In the genomic region with DNA sequence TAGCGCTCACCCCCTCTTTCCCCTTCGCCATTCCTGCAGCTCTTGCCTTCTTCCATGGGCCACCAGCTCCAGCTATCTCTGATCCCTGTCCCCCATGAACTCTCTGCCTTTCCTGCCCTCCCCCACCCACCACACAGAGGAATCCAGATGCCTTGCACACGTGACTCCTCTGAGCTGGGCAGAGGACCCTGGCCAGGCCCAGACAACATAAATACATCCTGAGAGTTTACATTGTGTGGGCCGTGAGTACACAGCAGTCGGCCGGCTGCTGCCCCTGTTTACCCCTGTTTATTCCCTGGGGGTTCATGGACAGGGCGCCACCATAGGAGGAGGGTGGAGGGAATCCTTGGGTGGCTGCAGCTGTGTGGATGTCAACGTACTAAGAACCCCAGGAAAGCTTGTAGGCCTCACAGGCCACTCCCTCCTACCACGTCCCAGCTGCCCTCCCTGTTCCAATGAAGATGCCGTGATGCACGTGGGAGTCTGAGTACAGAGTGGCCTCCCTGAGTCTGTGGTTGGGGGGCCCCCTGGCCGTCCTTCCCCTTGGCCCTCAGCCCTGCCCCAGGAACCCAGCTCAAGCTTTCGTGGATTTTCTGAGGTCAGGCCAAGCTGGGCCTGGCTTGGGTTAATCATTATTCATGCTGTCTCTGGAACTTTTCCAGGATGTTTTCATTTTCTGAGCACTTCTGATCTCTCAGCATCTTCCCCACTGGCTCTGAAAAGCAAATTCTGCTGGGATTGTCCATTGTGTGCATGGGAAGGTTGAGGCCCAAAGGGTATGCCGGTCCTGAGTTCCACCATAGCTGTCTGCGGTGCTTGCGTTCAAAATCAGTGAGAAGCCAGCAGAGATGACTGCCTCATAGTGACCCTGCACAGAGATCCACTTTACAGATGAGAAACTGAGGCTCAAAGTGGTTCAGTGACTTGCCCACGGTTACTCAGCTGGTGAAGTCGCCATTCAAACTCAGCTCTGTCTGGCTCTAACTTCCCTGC, we compare ENCODE assay signal across 8 cellular contexts.
A peak's percentile ranks its signal among the peaks of the same experiment; 100 is the strongest.
DNase-seq lines count a peak whose midpoint lies in the region; ATAC-seq and TF ChIP-seq lines count a peak whose summit lies in the region.

No MANE protein-coding gene starts in this region.

- H3K27me3 ChIP-seq in neuronal stem cell (ENCODE audit: control insufficient read depth in 3 of 3, insufficient read depth in 3 of 3, low read depth in 1 of 3, low read length in 3 of 3) (peaks cover 0 to 19% (median 0%) of the 10 kb centered on the region in 3 experiments), prostate gland (replicated peaks; ENCODE audit: insufficient read depth) (peaks cover 2% of the 10 kb centered on the region)

- H2AK5ac ChIP-seq in neuronal stem cell (ENCODE audit: low read depth, low read length): peak overlapping the region; percentile 73

- H3K79me1 ChIP-seq in neuronal stem cell (ENCODE audit: low read depth, low read length): no peaks in the 10 kb centered on the region

- ATAC-seq in GM19455 (IDR thresholded peaks at IDR 0.05; ENCODE audit: unreplicated experiment): no peak

- no peak overlapping the region for H4K8ac ChIP-seq in neuronal stem cell (ENCODE audit: low read depth, low read length)

- H3K18ac ChIP-seq in neuronal stem cell (ENCODE audit: low read length): peak overlapping the region; percentile 80

- no peak overlapping the region for H4K91ac ChIP-seq in neuronal stem cell (ENCODE audit: low read depth, low read length, poor library complexity)

- peak overlapping the region; percentile 90 for H2BK15ac ChIP-seq in neuronal stem cell (ENCODE audit: low read length)

- H3K27ac ChIP-seq in neuronal stem cell (replicated peaks; ENCODE audit: low read length) (no peak overlapping the region), prostate gland (no peak overlapping the region)

- H3K9ac ChIP-seq in neuronal stem cell (ENCODE audit: low read depth, low read length, poor library complexity): peak overlapping the region; percentile 66

- H2BK12ac ChIP-seq in neuronal stem cell (ENCODE audit: low read length): no peak overlapping the region

- no peak for TF ChIP-seq CTCF in prostate gland (IDR thresholded peaks at IDR 0.05)

- H3K36me3 ChIP-seq in neuronal stem cell (replicated peaks in 1 of 2; ENCODE audit: control insufficient read depth in 2 of 2, insufficient read depth in 2 of 2, low read length in 2 of 2) (no peaks in the 10 kb centered on the region), prostate gland (no peaks in the 10 kb centered on the region)

- H3K4ac ChIP-seq in neuronal stem cell (ENCODE audit: low read length): no peak overlapping the region

- no peak overlapping the region for H3K4me2 ChIP-seq in neuronal stem cell (ENCODE audit: insufficient read depth, low read length, poor library complexity, severe bottlenecking)

- H3K14ac ChIP-seq in neuronal stem cell (ENCODE audit: low read length): no peak overlapping the region

- H3K4me1 ChIP-seq in neuronal stem cell (ENCODE audit: control insufficient read depth in 2 of 2, insufficient read depth in 1 of 2, low read depth in 1 of 2, low read length in 2 of 2) (peaks cover 13 to 22% of the 10 kb centered on the region in 2 donors), prostate gland (replicated peaks) (no peaks in the 10 kb centered on the region)

- WGBS in neuronal stem cell (ENCODE audit: extremely low coverage in 2 of 2, insufficient read length in 2 of 2, insufficient replicate concordance in 1 of 2), 2 donors: no CpG with 5 or more reads among the region's 18 CpGs
- WGBS in prostate gland: 61% methylated on average over 18 of the region's 18 CpGs

- H3K9me3 ChIP-seq in neuronal stem cell (replicated peaks in 1 of 2; ENCODE audit: control insufficient read depth in 2 of 2, insufficient read depth in 1 of 2, low read depth in 1 of 2, low read length in 2 of 2) (no peaks in the 10 kb centered on the region), prostate gland (no peaks in the 10 kb centered on the region)

- intact Hi-C loops in prostate gland (cut with DNase I): no loop called here

- in situ Hi-C loops in Caki2 (cut with HindIII; ENCODE audit: low pct_unique_long_range_greater_than_20kb, low sequenced_read_pairs): loop anchor here (10.0 kb wide), 1 partner anchor 96 kb away; no protein-coding TSS in a partner anchor

- no peak for TF ChIP-seq POLR2A in prostate gland (IDR thresholded peaks at IDR 0.05)

- H3K4me3 ChIP-seq in neuronal stem cell (ENCODE audit: low read length in 2 of 2): no peak overlapping the region
- H3K4me3 ChIP-seq in prostate gland: no peak overlapping the region

- peak; percentile 82 for DNase-seq in Caki2 (ENCODE audit: low read depth)
- peak; percentile 19 for DNase-seq in NCI-H1092 (lab: John Stamatoyannopoulos, UW)
- DNase-seq in fibroblast of gingiva (ENCODE audit: low read depth): peak; percentile 45
- no peak for DNase-seq in neuronal stem cell (ENCODE audit: low spot score)
- no peak for DNase-seq in SIG-M5 (lab: John Stamatoyannopoulos, UW)
- DNase-seq in activated naive CD4-positive, alpha-beta T cell (lab: John Stamatoyannopoulos, UW): no peak
- no peak for DNase-seq in prostate gland (ENCODE audit: low spot score)

- peak overlapping the region; percentile 28 for H3K23ac ChIP-seq in neuronal stem cell (ENCODE audit: low read depth, low read length, poor library complexity)

- peak overlapping the region; percentile 87 for H2AFZ ChIP-seq in neuronal stem cell (ENCODE audit: low read length)

- H2BK5ac ChIP-seq in neuronal stem cell (ENCODE audit: low read length): peak overlapping the region; percentile 17

- peak overlapping the region; percentile 76 for H2BK120ac ChIP-seq in neuronal stem cell (ENCODE audit: low read depth, low read length)

Comparison
In these comparisons a context has a peak if more than half of its experiments do, and no peak if none do; other contexts are left out.
1. DNase-seq: peak in Caki2 (single experiment), NCI-H1092 (single experiment) and fibroblast of gingiva (single experiment); none in neuronal stem cell (single experiment), SIG-M5 (single experiment), activated naive CD4-positive, alpha-beta T cell (0 of 4) and prostate gland (single experiment).